Comparison of ENCODE assay signal across 8 cellular contexts in genomic region chr14:68404652-68405183, GRCh38.
DNase-seq lines count a peak whose midpoint lies in the region; ATAC-seq, FAIRE-seq and TF ChIP-seq lines count a peak whose summit lies in the region.
"Had no signal": no experiment of that assay in that cellular context is flagged by ENCODE, and none has a peak within 500 bp of the region (broad histone marks: within the 10 kb centered on the region; RNA-seq: fewer than 3 reads in every experiment).

No MANE protein-coding gene starts in this region.

- intact Hi-C loops in GM12878 (cut with micrococcal nuclease; ENCODE audit: unreplicated experiment): loop anchor here (2.0 to 10.0 kb wide), 5 partner anchors 137 to 460 kb away; partner anchors contain the start of gene ZFP36L1

- TF ChIP-seq RAD21 in GM12878 (IDR thresholded peaks at IDR 0.05; ENCODE audit: insufficient read depth, low read depth, low read length): no peak

- peak overlapping the region; percentile 49 for H3K27ac ChIP-seq in DOHH2 (ENCODE audit: low read depth, low read length)
- peak overlapping the region; percentile 100 for H3K27ac ChIP-seq in GM12878 (ENCODE audit: control insufficient read depth, insufficient read depth)

- peak overlapping the region; percentile 88 to 99 (median 98) for H3K27ac Mint-ChIP-seq in nephron

- H3K4me2 ChIP-seq in DOHH2 (ENCODE audit: low read length) (peak overlapping the region; percentile 85), GM12878 (ENCODE audit: control insufficient read depth, insufficient read depth) (peak overlapping the region; percentile 75)

- DNase-seq in HTR-8/SVneo (ENCODE audit: insufficient read length, low spot score) (no peak), GM12878 (ENCODE audit: low read depth, low spot score) (no peak), NCI-H2107 (lab: John Stamatoyannopoulos, UW) (no peak)
- no peak for DNase-seq in activated CD8-positive, alpha-beta memory T cell treated with anti-CD3 and anti-CD28 coated beads for 24 hours

- POLR2A ChIA-PET in GM12878 (lab: Charles Lee): interaction anchor here (0.6 to 6.9 kb wide), 23 partner anchors 29 to 416 kb away, joined by 3 to 103 read pairs (median 5); partner anchors contain the start of gene ZFP36L1

- peaks cover 72% of the 10 kb centered on the region for H3K4me1 Mint-ChIP-seq in nephron

- TF ChIP-seq EP300 in GM12878 (IDR thresholded peaks at IDR 0.05; ENCODE audit: borderline replicate concordance in 1 of 2, control insufficient read depth in 1 of 2, low read depth in 2 of 2, low read length in 2 of 2): no peak

- TF ChIP-seq POLR2A in GM12878 (IDR thresholded peaks at IDR 0.05; ENCODE audit: low read depth, low read length): 0 out of 2 replicates have a peak, but pooled peaks have one; percentile 36

- H3K4me3 ChIP-seq in DOHH2 (ENCODE audit: low read length) (no peak overlapping the region), GM12878 (no peak overlapping the region)

- H3K9me2 ChIP-seq in DOHH2 (replicated peaks; ENCODE audit: control insufficient read depth, low read length): no peaks in the 10 kb centered on the region

- H3K27me3 ChIP-seq in DOHH2 (ENCODE audit: control insufficient read depth, low read length) (no peaks in the 10 kb centered on the region), GM12878 (replicated peaks in 1 of 2; ENCODE audit: control insufficient read depth in 2 of 2, insufficient read depth in 2 of 2, low read length in 1 of 2) (no peaks in the 10 kb centered on the region)

- CTCF ChIA-PET in GM12878 (lab: Yijun Ruan, JAX): interaction anchor here (0.6 to 10.6 kb wide), 20 partner anchors 19 to 461 kb away, joined by 3 to 143 read pairs (median 4); no protein-coding TSS in a partner anchor

- in situ Hi-C loops in GM12878 (cut with MboI): loop anchor here (5.0 kb wide), 1 partner anchor 388 kb away; the partner anchor contains the start of gene ZFP36L1

- no peaks in the 10 kb centered on the region for H3K9me3 Mint-ChIP-seq in nephron

- H3K9ac ChIP-seq in GM12878 (ENCODE audit: control insufficient read depth, insufficient read depth, low read length): peak overlapping the region; percentile 71

- H3K9me3 ChIP-seq in DOHH2 (ENCODE audit: control insufficient read depth, insufficient read depth, low read length): no peaks in the 10 kb centered on the region
- H3K9me3 ChIP-seq in GM12878 (replicated peaks; ENCODE audit: control insufficient read depth, insufficient read depth, low read length): no peaks in the 10 kb centered on the region; the same call in 2 of the 3 replicates

- FAIRE-seq in HTR-8/SVneo (lab: Jason Lieb, UNC) (peak; percentile 97), GM12878 (lab: Jason Lieb, UNC) (no peak)

- H2AFZ ChIP-seq in GM12878 (ENCODE audit: control insufficient read depth, low read depth, low read length): no peak overlapping the region

- peaks cover 10% of the 10 kb centered on the region for H3F3A ChIP-seq in DOHH2 (ENCODE audit: control insufficient read depth, insufficient read depth)

- H3K27me3 Mint-ChIP-seq in nephron (ENCODE audit: low read depth): no peaks in the 10 kb centered on the region

- BruUV-seq in GM12878 (replicated peaks; lab: Mats Ljungman, UMichigan): no TSS peak

- H3K4me3 Mint-ChIP-seq in nephron: peak overlapping the region in 1 of 3 experiments; percentile 35

- no peaks in the 10 kb centered on the region for H3K79me2 ChIP-seq in DOHH2 (ENCODE audit: control insufficient read depth, low read length)
- H3K79me2 ChIP-seq in GM12878 (ENCODE audit: control insufficient read depth, insufficient read depth, low read length): peaks cover 4% of the 10 kb centered on the region

- RAD21 ChIA-PET in GM12878 (lab: Charles Lee; ENCODE audit: unreplicated experiment): interaction anchor here (0.8 to 12.9 kb wide), 32 partner anchors 13 to 461 kb away, joined by 3 to 208 read pairs (median 8); partner anchors contain the start of gene ZFP36L1

- SMC1A ChIA-PET in GM12878 (lab: Charles Lee; ENCODE audit: uncharacterized antibody, unreplicated experiment): interaction anchor here (0.6 to 13.3 kb wide), 38 partner anchors 12 to 416 kb away, joined by 3 to 251 read pairs (median 6); partner anchors contain the start of gene ZFP36L1

- 48% methylated on average over 5 of the region's 5 CpGs for WGBS in GM12878 (ENCODE audit: insufficient coverage, insufficient replicate concordance, low lambda C conversion rate, missing lambda C conversion rate)

- TF ChIP-seq CTCF in DOHH2 (IDR thresholded peaks at IDR 0.05; ENCODE audit: low read depth, low read length, poor library complexity, severe bottlenecking) (no peak), GM12878 (IDR thresholded peaks at IDR 0.05 in 2 of 3, conservative IDR thresholded peaks at IDR 0.05 in 1 of 3; ENCODE audit: control insufficient read depth in 2 of 3, extremely low read depth in 1 of 3, insufficient read depth in 1 of 3, low read depth in 3 of 3, low read length in 3 of 3) (no peak), nephron (IDR thresholded peaks at IDR 0.05; ENCODE audit: unreplicated experiment in 3 of 3) (no peak)

- no peaks in the 10 kb centered on the region for H4K20me1 ChIP-seq in DOHH2 (ENCODE audit: control insufficient read depth, insufficient read depth, low read depth, low read length)
- no peaks in the 10 kb centered on the region for H4K20me1 ChIP-seq in GM12878 (ENCODE audit: control insufficient read depth, insufficient read depth)

- H3K36me3 Mint-ChIP-seq in nephron (ENCODE audit: low read depth): no peaks in the 10 kb centered on the region

- H3K4me1 ChIP-seq in DOHH2 (ENCODE audit: control insufficient read depth, low read length) (peaks cover 82% of the 10 kb centered on the region), GM12878 (ENCODE audit: control insufficient read depth, insufficient read depth, low read length) (peaks cover 73% of the 10 kb centered on the region)

- H3K36me3 ChIP-seq in DOHH2 (ENCODE audit: control insufficient read depth, low read length) (no peaks in the 10 kb centered on the region), GM12878 (ENCODE audit: control insufficient read depth in 2 of 2, insufficient read depth in 2 of 2, low read length in 1 of 2) (no peaks in the 10 kb centered on the region)

- ATAC-seq in GM12878 (peak; percentile 47), GM19328 (IDR thresholded peaks at IDR 0.05; ENCODE audit: unreplicated experiment) (no peak)
- ATAC-seq: Panc1 had no signal

TF ChIP-seq in GM12878, 131 proteins besides CTCF, POLR2A, EP300 and RAD21 (continues in another document):
- TF ChIP-seq STAT1 (conservative IDR thresholded peaks at IDR 0.05) (no peak), NR2C1 (IDR thresholded peaks at IDR 0.05) (no peak), ZBED1 (IDR thresholded peaks at IDR 0.05; ENCODE audit: borderline replicate concordance) (peak; percentile 10; the same call in 1 of the 2 replicates), MTA2 (IDR thresholded peaks at IDR 0.05; ENCODE audit: low read depth) (peak; percentile 50), E2F4 (IDR thresholded peaks at IDR 0.05; ENCODE audit: low read depth, low read length) (no peak), MLLT1 (IDR thresholded peaks at IDR 0.05) (peak; percentile 54; the same call in 1 of the 2 replicates), ATF7 (IDR thresholded peaks at IDR 0.05; ENCODE audit: low read depth) (no peak), POU2F2 (IDR thresholded peaks at IDR 0.05; ENCODE audit: borderline replicate concordance, low read depth, low read length) (no peak; the same call in 2 of the 3 replicates), TCF3 (IDR thresholded peaks at IDR 0.05; ENCODE audit: borderline replicate concordance, insufficient read depth, low read depth, low read length) (no peak), IKZF2 (IDR thresholded peaks at IDR 0.05) (peak; percentile 16 to 30; a peak in 3 of 4 replicates), FOXM1 (IDR thresholded peaks at IDR 0.05; ENCODE audit: low read depth, low read length) (peak; percentile 1; the same call in 1 of the 2 replicates)
